Comparison of ENCODE assay signal across 8 cellular contexts in genomic region chr5:143395638-143396352, GRCh38. TPM values are rescaled to one million over a fixed set of nuclear protein-coding genes. Genes with fewer than 3 reads are reported as not detected.
A peak's percentile ranks its signal among the peaks of the same experiment; 100 is the strongest.
DNase-seq lines count a peak whose midpoint lies in the region; ATAC-seq and TF ChIP-seq lines count a peak whose summit lies in the region.

No MANE protein-coding gene starts in this region.

- ATAC-seq in right cardiac atrium = no peak

- no peak overlapping the region for H3K4ac ChIP-seq in trophoblast cell (ENCODE audit: low read depth, low read length)

- no peak overlapping the region for H2AK5ac ChIP-seq in trophoblast cell (ENCODE audit: low read length)

- 37% methylated on average over 2 of the region's 2 CpGs for WGBS in right cardiac atrium
- WGBS in esophagus squamous epithelium, 2 donors = 29% methylated on average over 2 of the region's 2 CpGs
- WGBS in trophoblast cell (ENCODE audit: extremely low coverage, insufficient coverage, insufficient read length) = no CpG with 5 or more reads among the region's 2 CpGs

- H3K27ac ChIP-seq in right cardiac atrium (ENCODE audit: low read length) = no peak overlapping the region
- peak overlapping the region; percentile 92 for H3K27ac ChIP-seq in Karpas-422 (ENCODE audit: low read length)
- peak overlapping the region in 1 of 4 donors; percentile 31 for H3K27ac ChIP-seq in esophagus squamous epithelium
- H3K27ac ChIP-seq in vagina = no peak overlapping the region
- no peak overlapping the region for H3K27ac ChIP-seq in trophoblast cell (ENCODE audit: low read depth, low read length)

- no peak overlapping the region for H4K8ac ChIP-seq in trophoblast cell (ENCODE audit: low read depth, low read length)

- H3K4me1 ChIP-seq in right cardiac atrium (ENCODE audit: control insufficient read depth, insufficient read depth, low read length) = peaks cover 3% of the 10 kb centered on the region
- peaks cover 57% of the 10 kb centered on the region for H3K4me1 ChIP-seq in Karpas-422 (ENCODE audit: low read length)
- peaks cover 24 to 99% (median 44%) of the 10 kb centered on the region in 3 donors for H3K4me1 ChIP-seq in esophagus squamous epithelium
- H3K4me1 ChIP-seq in vagina = peaks cover 98% of the 10 kb centered on the region
- H3K4me1 ChIP-seq in trophoblast cell (ENCODE audit: control insufficient read depth in 1 of 2, insufficient read depth in 2 of 2, low read length in 2 of 2) = no peaks in the 10 kb centered on the region

- H2BK5ac ChIP-seq in trophoblast cell (ENCODE audit: low read depth, low read length, poor library complexity) = no peak overlapping the region

- DNase-seq in right cardiac atrium (no peak), cardiac septum (ENCODE audit: low spot score) (no peak), Karpas-422 (peak; percentile 78), esophagus squamous epithelium (lab: John Stamatoyannopoulos, UW) (no peak), vagina (ENCODE audit: extremely low spot score in 2 of 2) (no peak), GM13976 (ENCODE audit: low spot score) (no peak), NCI-H446 treated with DMSO at 0.1 percent for 48 hours (lab: John Stamatoyannopoulos, UW) (no peak), trophoblast cell (no peak)

- H3K79me1 ChIP-seq in trophoblast cell (ENCODE audit: low read length) = no peaks in the 10 kb centered on the region

- no peak for TF ChIP-seq POLR2A in esophagus squamous epithelium (IDR thresholded peaks at IDR 0.05)
- TF ChIP-seq POLR2A in vagina (IDR thresholded peaks at IDR 0.05) = no peak

- H4K91ac ChIP-seq in trophoblast cell (ENCODE audit: low read depth, low read length) = no peak overlapping the region

- peaks cover 40% of the 10 kb centered on the region for H4K20me1 ChIP-seq in Karpas-422 (ENCODE audit: insufficient read depth, low read depth, low read length)

- H3K27me3 ChIP-seq in right cardiac atrium (ENCODE audit: control insufficient read depth, insufficient read depth) (no peaks in the 10 kb centered on the region), Karpas-422 (ENCODE audit: low read length) (no peaks in the 10 kb centered on the region), esophagus squamous epithelium (no peaks in the 10 kb centered on the region), vagina (no peaks in the 10 kb centered on the region), trophoblast cell (ENCODE audit: insufficient read depth, low read length) (no peaks in the 10 kb centered on the region)

- no peak overlapping the region for H3K18ac ChIP-seq in trophoblast cell (ENCODE audit: low read length)

- in situ Hi-C loops in GM13976 (cut with MboI; ENCODE audit: low sequenced_read_pairs, unreplicated experiment) = loop anchor here (5.0 to 10.0 kb wide), 2 partner anchors 168 to 391 kb away; no protein-coding TSS in a partner anchor

- H3K9me2 ChIP-seq in Karpas-422 (replicated peaks; ENCODE audit: insufficient read depth, low read length) = no peaks in the 10 kb centered on the region

- peak overlapping the region; percentile 87 for H3K4me2 ChIP-seq in Karpas-422 (ENCODE audit: low read depth, low read length, poor library complexity, severe bottlenecking)
- H3K4me2 ChIP-seq in trophoblast cell (ENCODE audit: low read length) = no peak overlapping the region

- intact Hi-C loops in right cardiac atrium (cut with DNase I) = loop anchor here in 1 of 4 donors (10.0 kb wide), 1 partner anchor 291 kb away; no protein-coding TSS in a partner anchor
- intact Hi-C loops in cardiac septum (cut with DNase I) = loop anchor here (5.0 to 10.0 kb wide), 3 partner anchors 33 to 81 kb away; no protein-coding TSS in a partner anchor
- intact Hi-C loops in esophagus squamous epithelium (cut with DNase I) = no loop called here
- intact Hi-C loops in vagina (cut with DNase I) = no loop called here

- no peak for TF ChIP-seq CTCF in esophagus squamous epithelium (IDR thresholded peaks at IDR 0.05)
- no peak for TF ChIP-seq CTCF in vagina (IDR thresholded peaks at IDR 0.05)
- TF ChIP-seq CTCF in GM13976 (IDR thresholded peaks at IDR 0.05; ENCODE audit: borderline replicate concordance, control extremely low read depth, extremely low read depth, insufficient read depth, missing control alignments) = no peak

- no peak overlapping the region for H3K14ac ChIP-seq in trophoblast cell (ENCODE audit: low read length)

- H3K9ac ChIP-seq in Karpas-422 (ENCODE audit: low read length) (peak overlapping the region; percentile 78), trophoblast cell (ENCODE audit: low read length) (no peak overlapping the region)

- no peak overlapping the region for H2AFZ ChIP-seq in Karpas-422 (ENCODE audit: low read length)
- no peak overlapping the region for H2AFZ ChIP-seq in trophoblast cell (ENCODE audit: insufficient read depth, low read length, poor library complexity)

- H2BK120ac ChIP-seq in trophoblast cell (ENCODE audit: insufficient read depth, low read length, poor library complexity) = no peak overlapping the region

- H3K4me3 ChIP-seq in right cardiac atrium (ENCODE audit: low read length) (peak overlapping the region; percentile 31), Karpas-422 (ENCODE audit: low read length) (peak overlapping the region; percentile 68), esophagus squamous epithelium (peak overlapping the region in 3 of 4 donors; percentile 5 to 96 (median 76)), vagina (peak overlapping the region; percentile 12 to 17), trophoblast cell (ENCODE audit: low read depth, low read length) (no peak overlapping the region)

- H3K23ac ChIP-seq in trophoblast cell (ENCODE audit: low read length) = no peak overlapping the region

- H2BK12ac ChIP-seq in trophoblast cell (ENCODE audit: low read length) = no peak overlapping the region

- no peak overlapping the region for H4K12ac ChIP-seq in trophoblast cell (ENCODE audit: low read depth, low read length)

- H3K36me3 ChIP-seq in Karpas-422 (ENCODE audit: insufficient read depth, low read length) (peaks cover 83% of the 10 kb centered on the region), esophagus squamous epithelium (peaks cover 0 to 7% (median 0%) of the 10 kb centered on the region in 3 donors), vagina (peaks cover 0 to 4% of the 10 kb centered on the region in 2 donors), trophoblast cell (ENCODE audit: control insufficient read depth in 1 of 2, insufficient read depth in 2 of 2, low read length in 2 of 2) (no peaks in the 10 kb centered on the region)

- H3K9me3 ChIP-seq in right cardiac atrium (ENCODE audit: control insufficient read depth, low read length) (no peaks in the 10 kb centered on the region), Karpas-422 (ENCODE audit: low read length) (no peaks in the 10 kb centered on the region), esophagus squamous epithelium (no peaks in the 10 kb centered on the region), vagina (no peaks in the 10 kb centered on the region), trophoblast cell (ENCODE audit: insufficient read depth, low read depth, low read length) (no peaks in the 10 kb centered on the region)

- peaks cover 100% of the 10 kb centered on the region for H3K79me2 ChIP-seq in Karpas-422 (ENCODE audit: low read length)
- no peaks in the 10 kb centered on the region for H3K79me2 ChIP-seq in trophoblast cell (ENCODE audit: control insufficient read depth, insufficient read depth, low read length, poor library complexity)

RNA-seq across cellular contexts. Expression of gene NR3C1, which starts 7.7 kb away (rescaled TPM):
- total RNA-seq in right cardiac atrium (10 to 100 TPM; 47.2 to 66.5 (median 50.1) TPM), cardiac septum (68.5 TPM), esophagus squamous epithelium (10 to 100 TPM; 16.7 to 51.1 (median 26.1) TPM), vagina (46.7 TPM)
- polyA plus RNA-seq in right cardiac atrium = 16.5 TPM
- 189 and 364 TPM in 2 replicates for total RNA-seq in Karpas-422 (2014; rRNA removed; shearing (Covaris generic); ENCODE audit: low replicate concordance)
- 1.3 and 1.4 TPM in 2 replicates for polyA plus RNA-seq in trophoblast cell (2013)
